Comparison of ENCODE assay signal across 2 cellular contexts in the genomic region with DNA sequence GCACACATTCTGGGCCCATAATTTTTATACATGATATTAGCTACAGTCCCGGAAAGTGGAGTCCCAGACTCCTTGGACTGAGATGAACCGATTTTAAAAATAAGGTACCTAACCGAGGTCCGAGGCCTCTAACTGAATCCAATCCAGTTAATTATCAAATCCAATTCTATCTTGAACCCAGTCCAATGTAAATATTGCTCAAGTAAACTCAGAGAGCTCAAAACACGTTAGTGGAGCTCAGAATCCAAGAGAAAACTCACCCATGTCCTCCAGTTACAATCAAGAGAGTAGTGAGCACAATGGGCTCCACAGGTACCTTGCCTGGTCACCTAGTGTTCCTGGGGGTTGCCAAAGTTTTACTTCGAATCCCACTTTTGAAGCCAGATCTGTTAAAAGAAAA.
TF ChIP-seq lines count a peak whose summit lies in the region.

No MANE protein-coding gene starts in this region.

TF ChIP-seq in liver, 16 proteins besides CTCF, POLR2A, EP300 and RAD21:
- TF ChIP-seq RXRA (IDR thresholded peaks at IDR 0.05) (no peak), NR2F2 (IDR thresholded peaks at IDR 0.05) (no peak), SP1 (IDR thresholded peaks at IDR 0.05) (no peak), YY1 (IDR thresholded peaks at IDR 0.05) (no peak), FOXA1 (IDR thresholded peaks at IDR 0.05) (no peak), FOXA2 (IDR thresholded peaks at IDR 0.05) (peak; percentile 53), HNF4A (conservative IDR thresholded peaks at IDR 0.05) (peak in 1 of 2 donors; percentile 16), MAX (IDR thresholded peaks at IDR 0.05) (no peak)

TF ChIP-seq in HepG2, 621 proteins besides CTCF, POLR2A, EP300 and RAD21:
- TF ChIP-seq PHF8 (CRISPR knock-in tag; IDR thresholded peaks at IDR 0.05), result no peak
- no peak for TF ChIP-seq ZNF12 (CRISPR knock-in tag; IDR thresholded peaks at IDR 0.05)
- no peak for TF ChIP-seq ZNF121 (CRISPR knock-in tag; IDR thresholded peaks at IDR 0.05)
- TF ChIP-seq ZNF709 (CRISPR knock-in tag; IDR thresholded peaks at IDR 0.05), result no peak
- TF ChIP-seq, protein P1, sequence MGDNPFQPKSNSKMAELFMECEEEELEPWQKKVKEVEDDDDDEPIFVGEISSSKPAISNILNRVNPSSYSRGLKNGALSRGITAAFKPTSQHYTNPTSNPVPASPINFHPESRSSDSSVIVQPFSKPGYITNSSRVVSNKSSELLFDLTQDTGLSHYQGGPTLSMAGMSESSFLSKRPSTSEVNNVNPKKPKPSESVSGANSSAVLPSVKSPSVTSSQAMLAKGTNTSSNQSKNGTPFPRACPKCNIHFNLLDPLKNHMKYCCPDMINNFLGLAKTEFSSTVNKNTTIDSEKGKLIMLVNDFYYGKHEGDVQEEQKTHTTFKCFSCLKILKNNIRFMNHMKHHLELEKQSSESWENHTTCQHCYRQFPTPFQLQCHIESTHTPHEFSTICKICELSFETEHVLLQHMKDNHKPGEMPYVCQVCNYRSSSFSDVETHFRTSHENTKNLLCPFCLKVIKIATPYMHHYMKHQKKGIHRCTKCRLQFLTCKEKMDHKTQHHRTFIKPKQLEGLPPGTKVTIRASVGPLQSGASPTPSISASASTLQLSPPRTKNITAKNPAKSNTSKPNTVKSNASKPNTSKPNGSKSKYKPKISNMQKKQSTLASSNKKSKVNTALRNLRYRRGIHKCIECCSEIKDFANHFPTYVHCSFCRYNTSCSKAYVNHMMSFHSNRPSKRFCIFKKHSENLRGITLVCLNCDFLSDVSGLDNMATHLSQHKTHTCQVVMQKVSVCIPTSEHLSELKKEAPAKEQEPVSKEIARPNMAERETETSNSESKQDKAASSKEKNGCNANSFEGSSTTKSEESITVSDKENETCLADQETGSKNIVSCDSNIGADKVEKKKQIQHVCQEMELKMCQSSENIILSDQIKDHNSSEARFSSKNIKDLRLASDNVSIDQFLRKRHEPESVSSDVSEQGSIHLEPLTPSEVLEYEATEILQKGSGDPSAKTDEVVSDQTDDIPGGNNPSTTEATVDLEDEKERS (CRISPR knock-in tag; IDR thresholded peaks at IDR 0.05), result no peak
- no peak for TF ChIP-seq FOSL1 (CRISPR knock-in tag; IDR thresholded peaks at IDR 0.05; ENCODE audit: borderline replicate concordance)
- TF ChIP-seq, protein P2, sequence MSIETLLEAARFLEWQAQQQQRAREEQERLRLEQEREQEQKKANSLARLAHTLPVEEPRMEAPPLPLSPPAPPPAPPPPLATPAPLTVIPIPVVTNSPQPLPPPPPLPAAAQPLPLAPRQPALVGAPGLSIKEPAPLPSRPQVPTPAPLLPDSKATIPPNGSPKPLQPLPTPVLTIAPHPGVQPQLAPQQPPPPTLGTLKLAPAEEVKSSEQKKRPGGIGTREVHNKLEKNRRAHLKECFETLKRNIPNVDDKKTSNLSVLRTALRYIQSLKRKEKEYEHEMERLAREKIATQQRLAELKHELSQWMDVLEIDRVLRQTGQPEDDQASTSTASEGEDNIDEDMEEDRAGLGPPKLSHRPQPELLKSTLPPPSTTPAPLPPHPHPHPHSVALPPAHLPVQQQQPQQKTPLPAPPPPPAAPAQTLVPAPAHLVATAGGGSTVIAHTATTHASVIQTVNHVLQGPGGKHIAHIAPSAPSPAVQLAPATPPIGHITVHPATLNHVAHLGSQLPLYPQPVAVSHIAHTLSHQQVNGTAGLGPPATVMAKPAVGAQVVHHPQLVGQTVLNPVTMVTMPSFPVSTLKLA (IDR thresholded peaks at IDR 0.05), result no peak
- no peak for TF ChIP-seq PRDM15 (CRISPR knock-in tag; IDR thresholded peaks at IDR 0.05)
- no peak for TF ChIP-seq SMAD9 (CRISPR knock-in tag; IDR thresholded peaks at IDR 0.05)
- TF ChIP-seq E2F1 (CRISPR knock-in tag; IDR thresholded peaks at IDR 0.05), result no peak
- no peak for TF ChIP-seq MTF1 (CRISPR knock-in tag; IDR thresholded peaks at IDR 0.05)
- no peak for TF ChIP-seq ZNF333 (CRISPR knock-in tag; IDR thresholded peaks at IDR 0.05; ENCODE audit: borderline replicate concordance)
- no peak for TF ChIP-seq HMG20B (CRISPR knock-in tag; conservative IDR thresholded peaks at IDR 0.05)
- no peak for TF ChIP-seq ZNF607 (CRISPR knock-in tag; IDR thresholded peaks at IDR 0.05; ENCODE audit: borderline replicate concordance)
- TF ChIP-seq ZNF598 (CRISPR knock-in tag; IDR thresholded peaks at IDR 0.05; ENCODE audit: borderline replicate concordance), result no peak
- TF ChIP-seq, protein P3, sequence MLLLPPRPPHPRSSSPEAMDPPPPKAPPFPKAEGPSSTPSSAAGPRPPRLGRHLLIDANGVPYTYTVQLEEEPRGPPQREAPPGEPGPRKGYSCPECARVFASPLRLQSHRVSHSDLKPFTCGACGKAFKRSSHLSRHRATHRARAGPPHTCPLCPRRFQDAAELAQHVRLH (CRISPR knock-in tag; IDR thresholded peaks at IDR 0.05; ENCODE audit: borderline replicate concordance, low read depth), result no peak
- TF ChIP-seq KLF12 (CRISPR knock-in tag; IDR thresholded peaks at IDR 0.05; ENCODE audit: borderline replicate concordance), result no peak
- no peak for TF ChIP-seq NR3C1 (CRISPR knock-in tag; IDR thresholded peaks at IDR 0.05)
- no peak for TF ChIP-seq KAT8 (CRISPR knock-in tag; IDR thresholded peaks at IDR 0.05)
TF ChIP-seq in HepG2: peak in this region for 0.
